29 cellular contexts compared by ENCODE assay signal in genomic region chr6:456358-456857, GRCh38.
"Had no signal": no experiment of that assay in that cellular context is flagged by ENCODE, and none has a peak within 500 bp of the region (broad histone marks: within the 10 kb centered on the region; RNA-seq: fewer than 3 reads in every experiment).

No MANE protein-coding gene starts in this region.

- H3K9me3 ChIP-seq: ascending aorta, gastroesophageal sphincter, neutrophil, ovary, prostate gland, suprapubic skin, tibial artery, upper lobe of right lung had no signal

- H3K27ac ChIP-seq: ascending aorta, brain microvascular endothelial cell, coronary artery, dorsolateral prefrontal cortex, gastroesophageal sphincter, neutrophil, ovary, prostate gland, suprapubic skin, tibial artery, upper lobe of right lung had no signal

- H3K27me3 Mint-ChIP-seq: activated CD4-positive, alpha-beta T cell treated with anti-CD3 and anti-CD28 coated beads for 36 hours; activated naive CD8-positive, alpha-beta T cell treated with anti-CD3 and anti-CD28 coated beads, Interleukin-2, amount 10 ng/mL, durations not matched to agents 7 days and 5 days; activated T-cell treated with anti-CD3 and anti-CD28 coated beads, Interleukin-2, amount 50 U/mL, for 24 hours; stimulated activated naive B cell treated with anti-CD40 and anti-IgM and Interleukin-4, amounts not matched to agents 10 μg/mL and 1 μg/mL and 100 μg/mL, for 72 hours had no signal

- H3K4me3 ChIP-seq: ascending aorta, coronary artery, dorsolateral prefrontal cortex, gastroesophageal sphincter, ovary, prostate gland, smooth muscle cell, suprapubic skin, tibial artery, upper lobe of right lung had no signal

- DNase-seq: activated CD4-positive, alpha-beta T cell treated with anti-CD3 and anti-CD28 coated beads for 36 hours; activated CD4-positive, CD25-positive, alpha-beta regulatory T cell; activated CD8-positive, alpha-beta memory T cell treated with anti-CD3 and anti-CD28 coated beads, Interleukin-2, amount 50 U/mL, for 4 hours; activated gamma-delta T cell; activated naive CD4-positive, alpha-beta T cell treated with anti-CD3 and anti-CD28 coated beads, Interleukin-2, amount 10 ng/mL, durations not matched to agents 7 days and 5 days; activated T-cell treated with anti-CD3 and anti-CD28 coated beads, Interleukin-2, amount 50 U/mL, for 24 hours; brain microvascular endothelial cell; dorsolateral prefrontal cortex; effector memory CD4-positive, alpha-beta T cell; erythroblast; hippocampal formation; left ventricle myocardium superior; ovary; stimulated activated CD4-positive, alpha-beta T cell treated with anti-CD3 and anti-CD28 coated beads, Interleukin-1b, Interleukin-23, amount 100 ng/mL, for 48 hours; stimulated activated CD4-positive, alpha-beta T cell treated with anti-CD3 and anti-CD28 coated beads, Interleukin-4, amount 100 ng/mL, for 4 hours; stimulated activated naive B cell treated with anti-CD40 and anti-IgM and Interleukin-4, amounts not matched to agents 10 μg/mL and 1 μg/mL and 100 μg/mL, for 72 hours; T-helper 1 cell; tibial artery; upper lobe of right lung had no signal

- ATAC-seq: activated CD4-positive, alpha-beta T cell treated with anti-CD3 and anti-CD28 coated beads for 36 hours; gastroesophageal sphincter; left ventricle myocardium superior; upper lobe of right lung had no signal

- H3K4me1 ChIP-seq: ascending aorta, prostate gland, suprapubic skin, tibial artery, upper lobe of right lung had no signal

- H3K36me3 ChIP-seq: ascending aorta, brain microvascular endothelial cell, gastroesophageal sphincter, neutrophil, ovary, prostate gland, suprapubic skin, tibial artery, upper lobe of right lung had no signal

- H3K4me3 Mint-ChIP-seq: activated CD4-positive, alpha-beta T cell treated with anti-CD3 and anti-CD28 coated beads for 36 hours; activated naive CD4-positive, alpha-beta T cell treated with anti-CD3 and anti-CD28 coated beads, Interleukin-2, amount 10 ng/mL, durations not matched to agents 7 days and 5 days; activated T-cell treated with anti-CD3 and anti-CD28 coated beads, Interleukin-2, amount 50 U/mL, for 24 hours; nephron; stimulated activated naive B cell treated with anti-CD40 and anti-IgM and Interleukin-4, amounts not matched to agents 10 μg/mL and 1 μg/mL and 100 μg/mL, for 72 hours; T-helper 2 cell treated with Interferon-gamma antibody and Interleukin-4, amounts not matched to agents 5 μg/mL and 100 μg/mL, for 36 hours had no signal

- H3K27me3 ChIP-seq: ascending aorta, brain microvascular endothelial cell, neutrophil, ovary, upper lobe of right lung had no signal

- H3K9me3 Mint-ChIP-seq: activated T-cell treated with anti-CD3 and anti-CD28 coated beads, Interleukin-2, amount 50 U/mL, for 24 hours had no signal

- H3K27ac Mint-ChIP-seq: activated CD4-positive, alpha-beta T cell treated with anti-CD3 and anti-CD28 coated beads for 36 hours; activated naive CD4-positive, alpha-beta T cell treated with anti-CD3 and anti-CD28 coated beads, Interleukin-2, amount 10 ng/mL, durations not matched to agents 7 days and 5 days; activated T-cell treated with anti-CD3 and anti-CD28 coated beads, Interleukin-2, amount 50 U/mL, for 24 hours; nephron; T-helper 2 cell treated with Interferon-gamma antibody and Interleukin-4, amounts not matched to agents 5 μg/mL and 100 μg/mL, for 36 hours had no signal
